8 cellular contexts compared by ENCODE assay signal in genomic region chr11:119334173-119334930, GRCh38. TPM values are rescaled to one million over a fixed set of nuclear protein-coding genes. Genes with fewer than 3 reads are reported as not detected.
DNase-seq lines count a peak whose midpoint lies in the region; ATAC-seq and TF ChIP-seq lines count a peak whose summit lies in the region.

TSS of gene RNF26 (plus strand) at chr11:119334527. CDS start at chr11:119335123, 596 bp downstream.

- TF ChIP-seq CTCF in GM10248 (IDR thresholded peaks at IDR 0.05; ENCODE audit: control extremely low read depth, extremely low read depth, low read depth, missing control alignments), result no peak
- TF ChIP-seq CTCF in glutamatergic neuron (IDR thresholded peaks at IDR 0.05; ENCODE audit: partially characterized antibody, unreplicated experiment), result no peak
- no peak for TF ChIP-seq CTCF in osteoblast (IDR thresholded peaks at IDR 0.05; ENCODE audit: extremely low read depth, low read depth, low read length)
- no peak for TF ChIP-seq CTCF in thoracic aorta (IDR thresholded peaks at IDR 0.05)

- peaks cover 12% of the 10 kb centered on the region for H4K20me1 ChIP-seq in osteoblast (ENCODE audit: insufficient read depth, low read length)

- CTCF ChIA-PET in GM10248 (lab: Yijun Ruan, JAX), result interaction anchor here (0.9 to 6.0 kb wide), 2 partner anchors 12 to 22 kb away, joined by 3 to 69 read pairs; no protein-coding TSS in a partner anchor

- no peaks in the 10 kb centered on the region for H3K9me3 Mint-ChIP-seq in activated naive CD8-positive, alpha-beta T cell treated with anti-CD3 and anti-CD28 coated beads for 36 hours
- H3K9me3 Mint-ChIP-seq in glutamatergic neuron (ENCODE audit: unreplicated experiment), result peaks cover 2% of the 10 kb centered on the region

- POLR2A ChIA-PET in GM10248 (lab: Yijun Ruan, JAX), result no interaction called here

- peaks cover 16% of the 10 kb centered on the region for H3K27me3 Mint-ChIP-seq in activated naive CD8-positive, alpha-beta T cell treated with anti-CD3 and anti-CD28 coated beads for 36 hours
- peaks cover 4% of the 10 kb centered on the region for H3K27me3 Mint-ChIP-seq in glutamatergic neuron (ENCODE audit: unreplicated experiment)

- peaks cover 28% of the 10 kb centered on the region for H3K79me2 ChIP-seq in osteoblast (ENCODE audit: insufficient read depth, low read length)

- peaks cover 6% of the 10 kb centered on the region for H3K27me3 ChIP-seq in osteoblast (ENCODE audit: insufficient read depth, low read length)
- H3K27me3 ChIP-seq in thoracic aorta (replicated peaks; ENCODE audit: insufficient read depth), result no peaks in the 10 kb centered on the region

- peak within 1 kb of the TSS; percentile 94 for H3K4me2 ChIP-seq in osteoblast (ENCODE audit: insufficient read depth, low read length)

- peak; percentile 94 for ATAC-seq in HG02623 (IDR thresholded peaks at IDR 0.05; ENCODE audit: unreplicated experiment)
- peak; percentile 97 for ATAC-seq in thoracic aorta (ENCODE audit: insufficient number of reproducible peaks, low FRiP score, low read depth)

- peak within 1 kb of the TSS; percentile 96 for H3K27ac Mint-ChIP-seq in activated naive CD8-positive, alpha-beta T cell treated with anti-CD3 and anti-CD28 coated beads for 36 hours
- peak within 1 kb of the TSS; percentile 99 for H3K27ac Mint-ChIP-seq in glutamatergic neuron (ENCODE audit: unreplicated experiment)

- H3K4me1 ChIP-seq in osteoblast (ENCODE audit: insufficient read depth, low read length) (peaks cover 42% of the 10 kb centered on the region), thoracic aorta (ENCODE audit: control insufficient read depth in 1 of 2, low read depth in 2 of 2) (peaks cover 17 to 41% of the 10 kb centered on the region in 2 donors)

- DNase-seq in GM10248 (ENCODE audit: extremely low spot score) (peak; percentile 99), NCI-H1105 (lab: John Stamatoyannopoulos, UW) (peak; percentile 100), SKM-1 treated with dmso at 0.1 percent for 144 hours (lab: John Stamatoyannopoulos, UW; ENCODE audit: unreplicated experiment) (peak; percentile 95), glutamatergic neuron (peak; percentile 91), osteoblast (ENCODE audit: insufficient read length, low spot score, missing footprints) (peak; percentile 100), thoracic aorta (ENCODE audit: low spot score) (peak; percentile 91)
- peak; percentile 91 for DNase-seq in activated naive CD8-positive, alpha-beta T cell treated with anti-CD3 and anti-CD28 coated beads for 36 hours

- H3K36me3 ChIP-seq in osteoblast (ENCODE audit: insufficient read depth, low read length), result peaks cover 6% of the 10 kb centered on the region
- H3K36me3 ChIP-seq in thoracic aorta, result no peaks in the 10 kb centered on the region

- H3K36me3 Mint-ChIP-seq in activated naive CD8-positive, alpha-beta T cell treated with anti-CD3 and anti-CD28 coated beads for 36 hours, result peaks cover 12% of the 10 kb centered on the region
- H3K36me3 Mint-ChIP-seq in glutamatergic neuron (ENCODE audit: unreplicated experiment), result no peaks in the 10 kb centered on the region

- peak within 1 kb of the TSS; percentile 94 for H2AFZ ChIP-seq in osteoblast (ENCODE audit: low read length)

- H3K4me3 ChIP-seq in osteoblast (ENCODE audit: insufficient read depth, low read length) (peak within 1 kb of the TSS; percentile 92), thoracic aorta (peak within 1 kb of the TSS; percentile 87)

- H3K27ac ChIP-seq in osteoblast (ENCODE audit: low read depth, low read length), result peak within 1 kb of the TSS; percentile 81
- peak within 1 kb of the TSS; percentile 71 to 84 for H3K27ac ChIP-seq in thoracic aorta

- H3K9me3 ChIP-seq in osteoblast (ENCODE audit: low read depth, low read length), result no peaks in the 10 kb centered on the region
- H3K9me3 ChIP-seq in thoracic aorta, result no peaks in the 10 kb centered on the region

- H3K4me3 Mint-ChIP-seq in activated naive CD8-positive, alpha-beta T cell treated with anti-CD3 and anti-CD28 coated beads for 36 hours, result peak within 1 kb of the TSS; percentile 100
- peak within 1 kb of the TSS; percentile 100 for H3K4me3 Mint-ChIP-seq in glutamatergic neuron (ENCODE audit: unreplicated experiment)

- H3K4me1 Mint-ChIP-seq in activated naive CD8-positive, alpha-beta T cell treated with anti-CD3 and anti-CD28 coated beads for 36 hours, result peaks cover 28% of the 10 kb centered on the region
- H3K4me1 Mint-ChIP-seq in glutamatergic neuron (ENCODE audit: low read depth, unreplicated experiment), result peaks cover 10% of the 10 kb centered on the region

RNA-seq across cellular contexts. Expression of gene RNF26, which starts in this region (rescaled TPM):
- total RNA-seq in activated naive CD8-positive, alpha-beta T cell treated with anti-CD3 and anti-CD28 coated beads for 36 hours, result 10 to 100 TPM; 31.8 to 33.0 TPM
- 20.6 TPM for total RNA-seq in glutamatergic neuron (ENCODE audit: unreplicated experiment)
- total RNA-seq in osteoblast, result 4.0 and 5.0 TPM in 2 replicates
- 10 to 100 TPM; 11.0 to 12.1 TPM for total RNA-seq in thoracic aorta

Comparison
In these comparisons a context has a peak if more than half of its experiments do, and no peak if none do; other contexts are left out.
1. Peak in every context shown above with its lines: DNase-seq, ATAC-seq, H3K4me3 ChIP-seq and H3K27ac ChIP-seq.